ENCODE assay signal across 15 cellular contexts in genomic region chr19:31317098-31317497, GRCh38. TPM values are rescaled to one million over a fixed set of nuclear protein-coding genes. Genes with fewer than 3 reads are reported as not detected.
DNase-seq lines count a peak whose midpoint lies in the region; ATAC-seq and TF ChIP-seq lines count a peak whose summit lies in the region.
"Had no signal": no experiment of that assay in that cellular context is flagged by ENCODE, and none has a peak within 500 bp of the region (broad histone marks: within the 10 kb centered on the region; RNA-seq: fewer than 3 reads in every experiment).

No MANE protein-coding gene starts in this region.

- intact Hi-C loops in adrenal gland (cut with DNase I) (no loop called here), heart right ventricle (cut with DNase I) (loop anchor here in 1 of 10 donors (5.0 kb wide), 1 partner anchor 135 kb away; no protein-coding TSS in a partner anchor), colonic mucosa (cut with DNase I) (no loop called here)
- intact Hi-C loops in CD4-positive, alpha-beta memory T cell (cut with micrococcal nuclease) = no loop called here

- H3K9me3 ChIP-seq in adrenal gland (replicated peaks in 1 of 3) (no peaks in the 10 kb centered on the region), heart right ventricle (no peaks in the 10 kb centered on the region), osteoblast (ENCODE audit: low read depth, low read length) (no peaks in the 10 kb centered on the region), colonic mucosa (no peaks in the 10 kb centered on the region)
- no peaks in the 10 kb centered on the region for H3K9me3 ChIP-seq in CD4-positive, alpha-beta memory T cell (ENCODE audit: control insufficient read depth in 1 of 2, low read length in 2 of 2)

- H3K4me3 Mint-ChIP-seq in CD4-positive, alpha-beta memory T cell = no peak overlapping the region
- H3K4me3 Mint-ChIP-seq: activated B cell treated with CpG ODN at 0.5 μM for 24 hours; activated naive CD4-positive, alpha-beta T cell treated with anti-CD3 and anti-CD28 coated beads, Interleukin-2, amount 10 ng/mL, durations not matched to agents 7 days and 5 days had no signal

- no peaks in the 10 kb centered on the region for H3K36me3 Mint-ChIP-seq in CD4-positive, alpha-beta memory T cell
- H3K36me3 Mint-ChIP-seq: activated naive CD4-positive, alpha-beta T cell treated with anti-CD3 and anti-CD28 coated beads, Interleukin-2, amount 10 ng/mL, durations not matched to agents 7 days and 5 days had no signal

- POLR2A ChIA-PET in CD4-positive, alpha-beta memory T cell (lab: Charles Lee; ENCODE audit: partially characterized antibody) = no interaction called here

- no peak overlapping the region for H3K27ac Mint-ChIP-seq in CD4-positive, alpha-beta memory T cell
- H3K27ac Mint-ChIP-seq: activated B cell treated with CpG ODN at 0.5 μM for 24 hours; activated naive CD4-positive, alpha-beta T cell treated with anti-CD3 and anti-CD28 coated beads, Interleukin-2, amount 10 ng/mL, durations not matched to agents 7 days and 5 days had no signal

- no peaks in the 10 kb centered on the region for H3K27me3 Mint-ChIP-seq in CD4-positive, alpha-beta memory T cell
- H3K27me3 Mint-ChIP-seq: activated B cell treated with CpG ODN at 0.5 μM for 24 hours had no signal

- WGBS in adrenal gland, 4 donors = 57 to 71% (median 69%) methylated on average over 4 to 6 of the region's 6 CpGs
- 56% methylated on average over 6 of the region's 6 CpGs for WGBS in heart right ventricle, 2 donors

- peak overlapping the region; percentile 53 for H3K4me3 ChIP-seq in ACC112 (ENCODE audit: low read depth, low read length)
- H3K4me3 ChIP-seq in adrenal gland = no peak overlapping the region
- peak overlapping the region in 5 of 10 donors; percentile 4 to 34 (median 10) for H3K4me3 ChIP-seq in heart right ventricle
- H3K4me3 ChIP-seq in osteoblast (ENCODE audit: insufficient read depth, low read length) = no peak overlapping the region
- H3K4me3 ChIP-seq in colonic mucosa = no peak overlapping the region
- H3K4me3 ChIP-seq in CD4-positive, alpha-beta memory T cell (ENCODE audit: low read length in 2 of 2) = no peak overlapping the region

- H4K20me1 ChIP-seq in osteoblast (ENCODE audit: insufficient read depth, low read length) = peaks cover 25% of the 10 kb centered on the region

- H3K4me1 Mint-ChIP-seq in CD4-positive, alpha-beta memory T cell = no peaks in the 10 kb centered on the region
- H3K4me1 Mint-ChIP-seq: activated B cell treated with CpG ODN at 0.5 μM for 24 hours; activated naive CD4-positive, alpha-beta T cell treated with anti-CD3 and anti-CD28 coated beads, Interleukin-2, amount 10 ng/mL, durations not matched to agents 7 days and 5 days had no signal

- H3K27ac ChIP-seq in ACC112 (ENCODE audit: low read depth, low read length) (peak overlapping the region; percentile 78), adrenal gland (peak overlapping the region in 3 of 5 donors; percentile 34 to 67 (median 42)), heart right ventricle (peak overlapping the region in 7 of 10 donors; percentile 9 to 83 (median 41)), osteoblast (ENCODE audit: low read depth, low read length) (peak overlapping the region; percentile 49), colonic mucosa (no peak overlapping the region)
- no peak overlapping the region for H3K27ac ChIP-seq in CD4-positive, alpha-beta memory T cell (ENCODE audit: low read depth, low read length)
- H3K27ac ChIP-seq: foreskin keratinocyte had no signal

- H3K27me3 ChIP-seq in ACC112 (ENCODE audit: insufficient read depth, low read length) (no peaks in the 10 kb centered on the region), adrenal gland (no peaks in the 10 kb centered on the region), heart right ventricle (peaks cover 0 to 11% (median 0%) of the 10 kb centered on the region in 7 donors), osteoblast (ENCODE audit: insufficient read depth, low read length) (no peaks in the 10 kb centered on the region), colonic mucosa (no peaks in the 10 kb centered on the region)
- no peaks in the 10 kb centered on the region for H3K27me3 ChIP-seq in CD4-positive, alpha-beta memory T cell (ENCODE audit: insufficient read depth, low read length)
- H3K27me3 ChIP-seq: foreskin keratinocyte had no signal

- H3K4me2 ChIP-seq in osteoblast (ENCODE audit: insufficient read depth, low read length) = peak overlapping the region; percentile 68

- peak overlapping the region; percentile 81 for H2AFZ ChIP-seq in ACC112 (ENCODE audit: low read length, unreplicated experiment)
- H2AFZ ChIP-seq in osteoblast (ENCODE audit: low read length) = no peak overlapping the region

- ATAC-seq in heart right ventricle = peak in 4 of 8 donors; percentile 6 to 23 (median 14)
- ATAC-seq: foreskin keratinocyte had no signal

- H3K9me3 Mint-ChIP-seq in CD4-positive, alpha-beta memory T cell = no peaks in the 10 kb centered on the region
- H3K9me3 Mint-ChIP-seq: activated B cell treated with CpG ODN at 0.5 μM for 24 hours; activated naive CD4-positive, alpha-beta T cell treated with anti-CD3 and anti-CD28 coated beads, Interleukin-2, amount 10 ng/mL, durations not matched to agents 7 days and 5 days had no signal

- H3K4me1 ChIP-seq in ACC112 (ENCODE audit: control insufficient read depth, insufficient read depth, low read length, unreplicated experiment) (peaks cover 14% of the 10 kb centered on the region), adrenal gland (replicated peaks in 1 of 2) (peaks cover 0 to 34% of the 10 kb centered on the region in 2 donors), heart right ventricle (peaks cover 12 to 58% (median 45%) of the 10 kb centered on the region in 9 donors), osteoblast (ENCODE audit: insufficient read depth, low read length) (peaks cover 19% of the 10 kb centered on the region), colonic mucosa (no peaks in the 10 kb centered on the region)
- no peaks in the 10 kb centered on the region for H3K4me1 ChIP-seq in CD4-positive, alpha-beta memory T cell (ENCODE audit: insufficient read depth, low read length)

- H3K36me3 ChIP-seq in ACC112 (ENCODE audit: insufficient read depth, low read length) = no peaks in the 10 kb centered on the region
- no peaks in the 10 kb centered on the region for H3K36me3 ChIP-seq in adrenal gland (replicated peaks in 1 of 2)
- peaks cover 0 to 11% (median 0%) of the 10 kb centered on the region in 9 donors for H3K36me3 ChIP-seq in heart right ventricle
- peaks cover 3% of the 10 kb centered on the region for H3K36me3 ChIP-seq in osteoblast (ENCODE audit: insufficient read depth, low read length)
- no peaks in the 10 kb centered on the region for H3K36me3 ChIP-seq in colonic mucosa
- no peaks in the 10 kb centered on the region for H3K36me3 ChIP-seq in CD4-positive, alpha-beta memory T cell (ENCODE audit: insufficient read depth, low read length)

- no peak overlapping the region for H3K9ac ChIP-seq in colonic mucosa (ENCODE audit: low read depth in 2 of 2, low read length in 2 of 2)

- TF ChIP-seq CTCF in adrenal gland (IDR thresholded peaks at IDR 0.05) (no peak), heart right ventricle (IDR thresholded peaks at IDR 0.05) (no peak), osteoblast (IDR thresholded peaks at IDR 0.05; ENCODE audit: extremely low read depth, low read depth, low read length) (no peak), colonic mucosa (IDR thresholded peaks at IDR 0.05) (no peak)

- CTCF ChIA-PET in CD4-positive, alpha-beta memory T cell (lab: Charles Lee; ENCODE audit: partially characterized antibody) = no interaction called here

- no peak for TF ChIP-seq POLR2A in adrenal gland (IDR thresholded peaks at IDR 0.05)

- DNase-seq in adrenal gland = peak in 1 of 7 donors; percentile 41
- no peak for DNase-seq in heart right ventricle
- no peak for DNase-seq in osteoblast (ENCODE audit: insufficient read length, low spot score, missing footprints)
- DNase-seq in colonic mucosa = no peak
- DNase-seq in CD4-positive, alpha-beta memory T cell = no peak
- no peak for DNase-seq in NCI-H226
- no peak for DNase-seq in activated naive CD4-positive, alpha-beta T cell (lab: John Stamatoyannopoulos, UW)
- DNase-seq: ACHN; activated B cell treated with CpG ODN at 0.5 μM for 24 hours; activated naive CD4-positive, alpha-beta T cell treated with anti-CD3 and anti-CD28 coated beads, Interleukin-2, amount 10 ng/mL, durations not matched to agents 7 days and 5 days; effector memory CD4-positive, alpha-beta T cell; foreskin keratinocyte; NCI-H2081 treated with DMSO at 0.1 percent for 48 hours; NCI-H69 had no signal

- H3K79me2 ChIP-seq in ACC112 (ENCODE audit: control insufficient read depth, insufficient read depth, low read length, unreplicated experiment) (peaks cover 7% of the 10 kb centered on the region), osteoblast (ENCODE audit: insufficient read depth, low read length) (peaks cover 90% of the 10 kb centered on the region)

RNA-seq across cellular contexts. Expression of gene TSHZ3, which starts 32.1 kb away (rescaled TPM):
- 1 to 10 TPM; 5.9 to 9.3 (median 7.9) TPM for total RNA-seq in adrenal gland
- polyA plus RNA-seq in adrenal gland = 1 to 10 TPM; 3.1 to 5.4 (median 3.6) TPM
- 1 to 10 TPM; 2.1 to 5.0 (median 3.2) TPM for total RNA-seq in heart right ventricle
- polyA plus RNA-seq in heart right ventricle = 1 to 10 TPM; 1.7 to 2.3 TPM
- 7.6 and 9.4 TPM in 2 replicates for total RNA-seq in osteoblast
- total RNA-seq in colonic mucosa = 1 to 10 TPM; 1.3 to 5.1 TPM
- under 1 TPM; 0.28 to 0.44 TPM for total RNA-seq in CD4-positive, alpha-beta memory T cell
- polyA plus RNA-seq in CD4-positive, alpha-beta memory T cell = under 1 TPM; 0.24 to 0.57 TPM
- total RNA-seq: activated B cell treated with CpG ODN at 0.5 μM for 24 hours had no signal

Comparison
In these comparisons a context has a peak if more than half of its experiments do, and no peak if none do; other contexts are left out.
1. H3K27ac ChIP-seq: peak in ACC112 (single experiment), adrenal gland (3 of 5), heart right ventricle (7 of 10) and osteoblast (single experiment); none in colonic mucosa (single experiment) and CD4-positive, alpha-beta memory T cell (single experiment).